9 cellular contexts compared by ENCODE assay signal in the genomic region with DNA sequence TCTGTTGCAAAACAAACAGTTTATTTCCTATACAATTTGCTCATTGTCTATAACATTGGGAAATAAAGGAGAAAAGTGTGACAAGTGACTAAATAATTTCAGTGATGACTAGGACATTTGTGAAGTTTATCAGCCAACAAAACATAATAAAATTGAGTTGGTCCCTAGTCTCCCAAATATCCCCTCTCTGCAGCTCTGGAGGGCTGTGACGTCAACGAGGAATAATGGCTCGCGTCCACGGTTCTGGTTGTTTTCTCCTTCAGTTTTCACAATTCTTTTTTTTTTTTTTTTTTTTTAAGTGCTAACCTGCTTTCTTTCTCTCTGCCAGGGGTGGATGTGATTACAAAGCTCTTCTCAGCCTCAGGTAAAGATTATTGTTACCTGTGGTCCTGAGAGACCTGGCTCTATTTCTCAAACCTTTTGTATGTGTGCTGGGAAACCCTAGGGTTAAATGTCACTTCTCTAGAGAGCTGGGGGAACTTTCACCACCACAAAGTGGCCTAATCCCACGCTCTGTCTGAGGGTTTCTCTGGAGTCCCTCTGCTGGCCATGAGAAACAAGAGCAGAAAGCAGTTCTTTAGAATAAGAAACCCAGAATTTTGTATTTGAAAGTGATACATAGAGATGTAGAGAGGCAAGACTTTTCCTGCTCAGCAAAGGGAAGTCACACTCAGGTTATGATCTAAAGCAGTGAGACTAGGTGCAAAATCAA. TPM values are rescaled to one million over a fixed set of nuclear protein-coding genes. Genes with fewer than 3 reads are reported as not detected.
DNase-seq lines count a peak whose midpoint lies in the region; ATAC-seq, FAIRE-seq and TF ChIP-seq lines count a peak whose summit lies in the region.
"Had no signal": no experiment of that assay in that cellular context is flagged by ENCODE, and none has a peak within 500 bp of the region (broad histone marks: within the 10 kb centered on the region; RNA-seq: fewer than 3 reads in every experiment).

No MANE protein-coding gene starts in this region.

- H3K9me1 ChIP-seq in keratinocyte (ENCODE audit: control insufficient read depth, extremely low read depth, insufficient read depth, low read length): no peaks in the 10 kb centered on the region

- TF ChIP-seq CTCF in keratinocyte (optimal IDR thresholded peaks at IDR 0.05 in 1 of 3, IDR thresholded peaks at IDR 0.05 in 1 of 3, conservative IDR thresholded peaks at IDR 0.05 in 1 of 3; ENCODE audit: extremely low read depth in 1 of 3, insufficient read depth in 2 of 3, low read length in 3 of 3): peak; percentile 34 to 65 (median 57)

- no peaks in the 10 kb centered on the region for H3K79me2 ChIP-seq in keratinocyte (ENCODE audit: control insufficient read depth, insufficient read depth, low read length)

- H2AFZ ChIP-seq in keratinocyte (ENCODE audit: control insufficient read depth, low read length): no peak overlapping the region

- no peaks in the 10 kb centered on the region for H3K27me3 ChIP-seq in keratinocyte (ENCODE audit: control insufficient read depth, extremely low read depth, insufficient read depth, low read length)

- dilution Hi-C loops in keratinocyte (cut with MboI; ENCODE audit: extremely low pct_ligation_motif_present, low sequenced_read_pairs): no loop called here

- FAIRE-seq in keratinocyte (lab: Jason Lieb, UNC): no peak
- FAIRE-seq: islet of Langerhans had no signal

- no peak overlapping the region for H3K27ac ChIP-seq in keratinocyte (ENCODE audit: control insufficient read depth, insufficient read depth, low read length)

- H3K36me3 ChIP-seq in keratinocyte (ENCODE audit: control insufficient read depth in 2 of 2, extremely low read depth in 1 of 2, insufficient read depth in 2 of 2, low read length in 2 of 2): no peaks in the 10 kb centered on the region

- H3K9ac ChIP-seq in keratinocyte (ENCODE audit: control insufficient read depth, extremely low read depth, insufficient read depth, low read length): no peak overlapping the region

- peaks cover 12% of the 10 kb centered on the region for H3K4me1 ChIP-seq in keratinocyte (ENCODE audit: control insufficient read depth, extremely low read depth, insufficient read depth, low read length)

- no peak overlapping the region for H3K4me2 ChIP-seq in keratinocyte (ENCODE audit: control insufficient read depth, extremely low read depth, insufficient read depth, low read depth, low read length)

- H3K4me3 ChIP-seq in keratinocyte (ENCODE audit: control insufficient read depth in 2 of 3, extremely low read depth in 1 of 3, insufficient read depth in 2 of 3, low read depth in 1 of 3, low read length in 3 of 3): no peak overlapping the region

- no peaks in the 10 kb centered on the region for H4K20me1 ChIP-seq in keratinocyte (ENCODE audit: control insufficient read depth, extremely low read depth, insufficient read depth, low read length)

- peak; percentile 5 for DNase-seq in COR-L47 (lab: John Stamatoyannopoulos, UW)
- peak; percentile 2 for DNase-seq in NCI-H2081 treated with DMSO at 0.1 percent for 48 hours (lab: John Stamatoyannopoulos, UW)
- peak; percentile 47 for DNase-seq in amniotic stem cell (lab: John Stamatoyannopoulos, UW)
- no peak for DNase-seq in keratinocyte (ENCODE audit: low read depth, low spot score)
- DNase-seq in foreskin melanocyte: no peak
- no peak for DNase-seq in activated gamma-delta T cell treated with Interleukin-2 at 50 U/mL for 16 hours

- ATAC-seq in GM21360 (IDR thresholded peaks at IDR 0.05; ENCODE audit: unreplicated experiment) (peak; percentile 53), GM18502 (IDR thresholded peaks at IDR 0.05; ENCODE audit: poor library complexity, unreplicated experiment) (no peak)

- no peaks in the 10 kb centered on the region for H3K9me3 ChIP-seq in keratinocyte (ENCODE audit: control insufficient read depth, low read depth, low read length)

RNA-seq across cellular contexts. Expression of a gene that starts 36.2 kb away (rescaled TPM):
- not detected in 3 replicates for polyA plus RNA-seq in keratinocyte
- not detected for polyA plus RNA-seq in keratinocyte (2011; ENCODE audit: low read depth)
- not detected in 2 replicates for polyA plus RNA-seq in keratinocyte (2011; cell fraction: cytosol; rRNA removed)
- polyA plus RNA-seq in keratinocyte (2011; cell fraction: nucleus; rRNA removed): not detected in 2 replicates
- not detected in 2 replicates for polyA plus RNA-seq in keratinocyte (2012; ENCODE audit: low replicate concordance)
- not detected in 3 replicates for polyA minus RNA-seq in keratinocyte
- not detected for polyA minus RNA-seq in keratinocyte (2011; cell fraction: cytosol; rRNA and poly(A)+ RNA removed)
- not detected in 2 replicates for polyA minus RNA-seq in keratinocyte (2011; cell fraction: nucleus; rRNA and poly(A)+ RNA removed)

Comparison
In these comparisons a context has a peak if more than half of its experiments do, and no peak if none do; other contexts are left out.
1. DNase-seq: peak in COR-L47 (single experiment), NCI-H2081 treated with DMSO at 0.1 percent for 48 hours (single experiment) and amniotic stem cell (single experiment); none in keratinocyte (single experiment), foreskin melanocyte (single experiment) and activated gamma-delta T cell treated with Interleukin-2 at 50 U/mL for 16 hours (single experiment).